8 cellular contexts compared by ENCODE assay signal in the genomic region with DNA sequence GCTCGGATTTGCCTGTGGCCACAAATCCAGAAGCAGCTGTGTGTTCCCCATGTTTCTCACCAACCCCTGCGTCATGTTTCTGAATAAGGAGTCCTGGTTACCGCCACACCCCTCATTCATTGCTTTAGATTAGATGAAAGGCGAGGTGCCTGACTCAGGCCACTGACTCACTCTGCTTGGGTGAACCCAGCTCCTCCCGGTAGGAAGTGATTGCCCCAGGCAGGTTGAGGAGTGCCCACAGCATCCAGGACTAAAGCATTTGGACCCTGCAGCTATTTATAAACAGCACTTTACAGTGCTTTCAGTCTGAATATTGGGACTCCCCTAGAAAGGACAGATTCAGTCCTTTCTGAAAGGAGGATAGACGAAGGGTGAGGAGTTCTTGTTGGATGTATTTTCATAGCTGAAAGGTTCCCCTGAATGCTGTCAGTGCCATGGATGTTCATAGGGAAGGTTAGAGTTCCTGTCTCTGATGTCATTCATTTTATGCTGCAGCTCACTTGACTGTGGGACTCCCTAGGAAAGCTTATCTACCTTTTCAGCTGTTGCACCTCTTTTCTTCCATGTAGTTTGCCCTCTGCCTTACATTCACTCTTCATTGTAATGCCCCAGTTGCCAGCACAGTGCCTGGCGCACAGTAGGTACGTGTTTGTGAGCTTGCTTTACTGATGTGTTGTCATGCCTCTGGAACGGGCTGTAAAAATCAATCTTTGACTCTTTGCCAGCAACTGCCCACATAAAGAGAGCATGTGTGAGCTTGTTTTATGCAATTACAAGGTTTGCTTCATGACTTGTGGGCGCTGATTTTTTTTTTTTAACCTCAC. TPM values are rescaled to one million over a fixed set of nuclear protein-coding genes. Genes with fewer than 3 reads are reported as not detected.
DNase-seq lines count a peak whose midpoint lies in the region; ATAC-seq and TF ChIP-seq lines count a peak whose summit lies in the region.

No MANE protein-coding gene starts in this region.

- peak overlapping the region in 1 of 3 experiments; percentile 19 for H3K4me3 ChIP-seq in mammary epithelial cell (replicated peaks in 1 of 3; ENCODE audit: insufficient read depth in 1 of 3, low read depth in 2 of 3, low read length in 3 of 3)

- peaks cover 10% of the 10 kb centered on the region for H3K36me3 ChIP-seq in mammary epithelial cell (ENCODE audit: insufficient read depth, low read length)

- DNase-seq in HEK293T (ENCODE audit: extremely low spot score): peak; percentile 12
- peak; percentile 94 to 98 for DNase-seq in SW 1271 (lab: John Stamatoyannopoulos, UW)
- peak; percentile 100 for DNase-seq in mammary epithelial cell
- DNase-seq in AML-193 (lab: John Stamatoyannopoulos, UW): no peak
- no peak for DNase-seq in posterior cingulate gyrus
- no peak for DNase-seq in NAMALWA (ENCODE audit: low spot score)

- ATAC-seq in HG03039 (IDR thresholded peaks at IDR 0.05; ENCODE audit: unreplicated experiment): no peak

- POLR2A ChIA-PET in HEK293T (lab: Yijun Ruan, JAX): interaction anchor here (0.6 to 3.1 kb wide), 3 partner anchors 9 to 755 kb away, joined by 3 to 17 read pairs (median 3); a partner anchor contains a TSS

- H3K4me1 ChIP-seq in mammary epithelial cell (ENCODE audit: insufficient read depth, low read length): peaks cover 79% of the 10 kb centered on the region

- TF ChIP-seq CTCF in mammary epithelial cell (conservative IDR thresholded peaks at IDR 0.05 in 1 of 2, IDR thresholded peaks at IDR 0.05 in 1 of 2; ENCODE audit: extremely low read depth in 1 of 2, insufficient read depth in 1 of 2, low read depth in 1 of 2, low read length in 2 of 2) (no peak), nephron (IDR thresholded peaks at IDR 0.05; ENCODE audit: unreplicated experiment in 3 of 3) (no peak)

- no peaks in the 10 kb centered on the region for H3K9me3 ChIP-seq in mammary epithelial cell (replicated peaks; ENCODE audit: insufficient read depth, low read length)

- H3K27me3 Mint-ChIP-seq in nephron (ENCODE audit: low read depth): no peaks in the 10 kb centered on the region

- peak overlapping the region; percentile 1 to 73 (median 7) for H3K27ac Mint-ChIP-seq in nephron

- no peaks in the 10 kb centered on the region for H3K27me3 ChIP-seq in mammary epithelial cell (ENCODE audit: insufficient read depth, low read length)

- dilution Hi-C loops in mammary epithelial cell (cut with HindIII; ENCODE audit: low sequenced_read_pairs): no loop called here

- peak overlapping the region; percentile 70 for H3K4me2 ChIP-seq in mammary epithelial cell (ENCODE audit: insufficient read depth, low read depth, low read length)

- peak overlapping the region; percentile 99 for H3K27ac ChIP-seq in mammary epithelial cell (ENCODE audit: insufficient read depth, low read depth, low read length)

- peak overlapping the region; percentile 89 for H3K9ac ChIP-seq in mammary epithelial cell (ENCODE audit: insufficient read depth, low read length)

- H3K4me1 Mint-ChIP-seq in nephron: peaks cover 46% of the 10 kb centered on the region

- peaks cover 94% of the 10 kb centered on the region for H3K79me2 ChIP-seq in mammary epithelial cell (ENCODE audit: insufficient read depth, low read length)

- intact Hi-C loops in mammary epithelial cell (cut with micrococcal nuclease): loop anchor here (1.0 to 5.0 kb wide), 6 partner anchors 8 to 190 kb away; a partner anchor contains a TSS
- intact Hi-C loops in posterior cingulate gyrus (cut with DNase I): no loop called here

- H2AFZ ChIP-seq in mammary epithelial cell (ENCODE audit: low read depth, low read length): no peak overlapping the region

- CTCF ChIA-PET in HEK293T (lab: Yijun Ruan, JAX): interaction anchor here (0.7 to 2.0 kb wide), 6 partner anchors 8 to 31 kb away, joined by 3 to 8 read pairs (median 3); no protein-coding TSS in a partner anchor
- CTCF ChIA-PET in mammary epithelial cell (lab: Charles Lee; ENCODE audit: low non-redundant PET): interaction anchor here (0.6 to 2.0 kb wide), 4 partner anchors 11 to 38 kb away, joined by 3 to 14 read pairs (median 6); no protein-coding TSS in a partner anchor

- peaks cover 4% of the 10 kb centered on the region for H3K36me3 Mint-ChIP-seq in nephron (ENCODE audit: low read depth)

- H4K20me1 ChIP-seq in mammary epithelial cell (ENCODE audit: insufficient read depth, low read length): no peaks in the 10 kb centered on the region

- 0% methylated on average over 10 of the region's 10 CpGs for WGBS in mammary epithelial cell (ENCODE audit: low coverage, missing lambda C conversion rate)

- in situ Hi-C loops in mammary epithelial cell (cut with MboI; ENCODE audit: low sequenced_read_pairs in 2 of 2): no loop called here

- H3K4me3 Mint-ChIP-seq in nephron: no peak overlapping the region

- TSS peak; percentile 48 for BruUV-seq in mammary epithelial cell (replicated peaks; lab: Mats Ljungman, UMichigan)

- H3K9me3 Mint-ChIP-seq in nephron: no peaks in the 10 kb centered on the region

TF ChIP-seq in HEK293T, 16 proteins besides CTCF, POLR2A, EP300 and RAD21:
- TF ChIP-seq FOXA1 (IDR thresholded peaks at IDR 0.05): no peak
- TF ChIP-seq ARNT (IDR thresholded peaks at IDR 0.05): no peak
- TF ChIP-seq SP1 (IDR thresholded peaks at IDR 0.05): no peak
- TF ChIP-seq HDGF (IDR thresholded peaks at IDR 0.05; ENCODE audit: borderline replicate concordance): no peak
- TF ChIP-seq SUZ12 (IDR thresholded peaks at IDR 0.05): no peak
- no peak for TF ChIP-seq LEF1 (IDR thresholded peaks at IDR 0.05; ENCODE audit: borderline replicate concordance)
- TF ChIP-seq ZNF384 (IDR thresholded peaks at IDR 0.05): no peak
TF ChIP-seq in HEK293T: peak in this region for 0.

RNA-seq across cellular contexts. Expression of a gene that starts 14.9 kb away (rescaled TPM):
- total RNA-seq in mammary epithelial cell: 100 to 1,000 TPM; 562 to 887 TPM
- 134 TPM for polyA plus RNA-seq in mammary epithelial cell
- 741 TPM for polyA minus RNA-seq in mammary epithelial cell

Comparison
In these comparisons a context has a peak if more than half of its experiments do, and no peak if none do; other contexts are left out.
1. DNase-seq: peak in HEK293T (single experiment), SW 1271 (2 of 2) and mammary epithelial cell (single experiment); none in AML-193 (0 of 2), posterior cingulate gyrus (0 of 10) and NAMALWA (single experiment).